In the genomic region with DNA sequence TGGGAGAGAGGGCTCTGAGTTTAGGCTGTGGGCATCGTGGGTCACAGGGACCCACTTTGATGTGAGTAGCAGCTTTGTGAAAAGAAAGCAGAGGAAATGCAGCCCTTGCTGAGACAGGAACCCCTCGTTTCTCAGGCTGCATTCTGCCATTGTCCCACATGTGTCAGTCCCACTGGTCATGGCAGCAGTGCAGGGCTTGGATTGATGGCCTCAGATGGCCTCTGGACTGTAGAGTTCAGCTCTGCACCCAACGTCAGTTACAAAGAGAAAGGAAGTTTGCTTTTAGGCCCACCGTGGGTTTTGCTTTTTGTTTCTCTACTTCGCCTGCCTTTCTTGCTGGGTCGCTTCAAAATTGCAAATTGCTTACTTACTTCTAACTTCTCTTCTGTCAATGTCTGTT, we compare ENCODE assay signal across 1 cellular context.
TF ChIP-seq lines count a peak whose summit lies in the region.

No MANE protein-coding gene starts in this region.

TF ChIP-seq in HepG2, 621 proteins besides CTCF, POLR2A, EP300 and RAD21 (continued from another document and continues in another):
- TF ChIP-seq, protein P1, sequence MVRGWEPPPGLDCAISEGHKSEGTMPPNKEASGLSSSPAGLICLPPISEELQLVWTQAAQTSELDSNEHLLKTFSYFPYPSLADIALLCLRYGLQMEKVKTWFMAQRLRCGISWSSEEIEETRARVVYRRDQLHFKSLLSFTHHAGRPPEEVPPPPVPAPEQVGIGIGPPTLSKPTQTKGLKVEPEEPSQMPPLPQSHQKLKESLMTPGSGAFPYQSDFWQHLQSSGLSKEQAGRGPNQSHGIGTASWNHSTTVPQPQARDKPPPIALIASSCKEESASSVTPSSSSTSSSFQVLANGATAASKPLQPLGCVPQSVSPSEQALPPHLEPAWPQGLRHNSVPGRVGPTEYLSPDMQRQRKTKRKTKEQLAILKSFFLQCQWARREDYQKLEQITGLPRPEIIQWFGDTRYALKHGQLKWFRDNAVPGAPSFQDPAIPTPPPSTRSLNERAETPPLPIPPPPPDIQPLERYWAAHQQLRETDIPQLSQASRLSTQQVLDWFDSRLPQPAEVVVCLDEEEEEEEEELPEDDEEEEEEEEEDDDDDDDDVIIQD (CRISPR knock-in tag; IDR thresholded peaks at IDR 0.05; ENCODE audit: low read depth): 0 out of 2 replicates have a peak, but pooled peaks have one; percentile 63
- TF ChIP-seq, protein P2, sequence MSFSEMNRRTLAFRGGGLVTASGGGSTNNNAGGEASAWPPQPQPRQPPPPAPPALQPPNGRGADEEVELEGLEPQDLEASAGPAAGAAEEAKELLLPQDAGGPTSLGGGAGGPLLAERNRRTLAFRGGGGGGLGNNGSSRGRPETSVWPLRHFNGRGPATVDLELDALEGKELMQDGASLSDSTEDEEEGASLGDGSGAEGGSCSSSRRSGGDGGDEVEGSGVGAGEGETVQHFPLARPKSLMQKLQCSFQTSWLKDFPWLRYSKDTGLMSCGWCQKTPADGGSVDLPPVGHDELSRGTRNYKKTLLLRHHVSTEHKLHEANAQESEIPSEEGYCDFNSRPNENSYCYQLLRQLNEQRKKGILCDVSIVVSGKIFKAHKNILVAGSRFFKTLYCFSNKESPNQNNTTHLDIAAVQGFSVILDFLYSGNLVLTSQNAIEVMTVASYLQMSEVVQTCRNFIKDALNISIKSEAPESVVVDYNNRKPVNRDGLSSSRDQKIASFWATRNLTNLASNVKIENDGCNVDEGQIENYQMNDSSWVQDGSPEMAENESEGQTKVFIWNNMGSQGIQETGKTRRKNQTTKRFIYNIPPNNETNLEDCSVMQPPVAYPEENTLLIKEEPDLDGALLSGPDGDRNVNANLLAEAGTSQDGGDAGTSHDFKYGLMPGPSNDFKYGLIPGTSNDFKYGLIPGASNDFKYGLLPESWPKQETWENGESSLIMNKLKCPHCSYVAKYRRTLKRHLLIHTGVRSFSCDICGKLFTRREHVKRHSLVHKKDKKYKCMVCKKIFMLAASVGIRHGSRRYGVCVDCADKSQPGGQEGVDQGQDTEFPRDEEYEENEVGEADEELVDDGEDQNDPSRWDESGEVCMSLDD (CRISPR knock-in tag; IDR thresholded peaks at IDR 0.05; ENCODE audit: borderline replicate concordance): no peak
- TF ChIP-seq KDM6A (CRISPR knock-in tag; IDR thresholded peaks at IDR 0.05; ENCODE audit: low read depth) (0 out of 2 replicates have a peak, but pooled peaks have one; percentile 17), TCF12 (IDR thresholded peaks at IDR 0.05) (no peak), TCF12 (CRISPR knock-in tag; IDR thresholded peaks at IDR 0.05) (no peak), MIER3 (CRISPR knock-in tag; IDR thresholded peaks at IDR 0.05; ENCODE audit: borderline replicate concordance) (no peak), ZFP36L2 (CRISPR knock-in tag; IDR thresholded peaks at IDR 0.05) (no peak), HMG20A (CRISPR knock-in tag; IDR thresholded peaks at IDR 0.05; ENCODE audit: borderline replicate concordance) (peak; percentile 30; the same call in 1 of the 2 replicates), ZMYM3 (CRISPR knock-in tag; IDR thresholded peaks at IDR 0.05) (0 out of 2 replicates have a peak, but pooled peaks have one; percentile 50), ZNF34 (CRISPR knock-in tag; IDR thresholded peaks at IDR 0.05; ENCODE audit: borderline replicate concordance) (no peak), SOX13 (IDR thresholded peaks at IDR 0.05) (no peak), SOX13 (CRISPR knock-in tag; conservative IDR thresholded peaks at IDR 0.05 in 1 of 2, IDR thresholded peaks at IDR 0.05 in 1 of 2) (0 out of 4 replicates have a peak, but pooled peaks of 1 of the 2 experiments have one; percentile 35), NCOA5 (CRISPR knock-in tag; IDR thresholded peaks at IDR 0.05) (no peak), SP4 (CRISPR knock-in tag; IDR thresholded peaks at IDR 0.05) (no peak), ZNF619 (CRISPR knock-in tag; IDR thresholded peaks at IDR 0.05) (no peak; the same call in 1 of the 2 replicates), RORA (CRISPR knock-in tag; IDR thresholded peaks at IDR 0.05) (no peak), ZNF331 (CRISPR knock-in tag; IDR thresholded peaks at IDR 0.05) (peak; percentile 47; the same call in 1 of the 2 replicates), SNRNP70 (IDR thresholded peaks at IDR 0.05; ENCODE audit: low read depth, low read length) (no peak), SOX5 (CRISPR knock-in tag; IDR thresholded peaks at IDR 0.05; ENCODE audit: borderline replicate concordance) (peak; percentile 32; the same call in 1 of the 2 replicates), ZMYM4 (CRISPR knock-in tag; IDR thresholded peaks at IDR 0.05) (peak; percentile 78), ZNF644 (CRISPR knock-in tag; IDR thresholded peaks at IDR 0.05; ENCODE audit: low read depth) (peak; percentile 98), ZNF12 (CRISPR knock-in tag; IDR thresholded peaks at IDR 0.05) (peak; percentile 72), ZNF17 (CRISPR knock-in tag; IDR thresholded peaks at IDR 0.05) (no peak), PITX1 (CRISPR knock-in tag; IDR thresholded peaks at IDR 0.05) (no peak), HOXD1 (CRISPR knock-in tag; IDR thresholded peaks at IDR 0.05) (no peak), GTF3A (CRISPR knock-in tag; conservative IDR thresholded peaks at IDR 0.05) (no peak), ZNF446 (CRISPR knock-in tag; IDR thresholded peaks at IDR 0.05) (no peak), HOXA3 (CRISPR knock-in tag; IDR thresholded peaks at IDR 0.05) (peak; percentile 55; the same call in 1 of the 2 replicates)
- TF ChIP-seq, protein P3, sequence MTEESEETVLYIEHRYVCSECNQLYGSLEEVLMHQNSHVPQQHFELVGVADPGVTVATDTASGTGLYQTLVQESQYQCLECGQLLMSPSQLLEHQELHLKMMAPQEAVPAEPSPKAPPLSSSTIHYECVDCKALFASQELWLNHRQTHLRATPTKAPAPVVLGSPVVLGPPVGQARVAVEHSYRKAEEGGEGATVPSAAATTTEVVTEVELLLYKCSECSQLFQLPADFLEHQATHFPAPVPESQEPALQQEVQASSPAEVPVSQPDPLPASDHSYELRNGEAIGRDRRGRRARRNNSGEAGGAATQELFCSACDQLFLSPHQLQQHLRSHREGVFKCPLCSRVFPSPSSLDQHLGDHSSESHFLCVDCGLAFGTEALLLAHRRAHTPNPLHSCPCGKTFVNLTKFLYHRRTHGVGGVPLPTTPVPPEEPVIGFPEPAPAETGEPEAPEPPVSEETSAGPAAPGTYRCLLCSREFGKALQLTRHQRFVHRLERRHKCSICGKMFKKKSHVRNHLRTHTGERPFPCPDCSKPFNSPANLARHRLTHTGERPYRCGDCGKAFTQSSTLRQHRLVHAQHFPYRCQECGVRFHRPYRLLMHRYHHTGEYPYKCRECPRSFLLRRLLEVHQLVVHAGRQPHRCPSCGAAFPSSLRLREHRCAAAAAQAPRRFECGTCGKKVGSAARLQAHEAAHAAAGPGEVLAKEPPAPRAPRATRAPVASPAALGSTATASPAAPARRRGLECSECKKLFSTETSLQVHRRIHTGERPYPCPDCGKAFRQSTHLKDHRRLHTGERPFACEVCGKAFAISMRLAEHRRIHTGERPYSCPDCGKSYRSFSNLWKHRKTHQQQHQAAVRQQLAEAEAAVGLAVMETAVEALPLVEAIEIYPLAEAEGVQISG (CRISPR knock-in tag; IDR thresholded peaks at IDR 0.05): 0 out of 2 replicates have a peak, but pooled peaks have one; percentile 25
- TF ChIP-seq, protein P4, sequence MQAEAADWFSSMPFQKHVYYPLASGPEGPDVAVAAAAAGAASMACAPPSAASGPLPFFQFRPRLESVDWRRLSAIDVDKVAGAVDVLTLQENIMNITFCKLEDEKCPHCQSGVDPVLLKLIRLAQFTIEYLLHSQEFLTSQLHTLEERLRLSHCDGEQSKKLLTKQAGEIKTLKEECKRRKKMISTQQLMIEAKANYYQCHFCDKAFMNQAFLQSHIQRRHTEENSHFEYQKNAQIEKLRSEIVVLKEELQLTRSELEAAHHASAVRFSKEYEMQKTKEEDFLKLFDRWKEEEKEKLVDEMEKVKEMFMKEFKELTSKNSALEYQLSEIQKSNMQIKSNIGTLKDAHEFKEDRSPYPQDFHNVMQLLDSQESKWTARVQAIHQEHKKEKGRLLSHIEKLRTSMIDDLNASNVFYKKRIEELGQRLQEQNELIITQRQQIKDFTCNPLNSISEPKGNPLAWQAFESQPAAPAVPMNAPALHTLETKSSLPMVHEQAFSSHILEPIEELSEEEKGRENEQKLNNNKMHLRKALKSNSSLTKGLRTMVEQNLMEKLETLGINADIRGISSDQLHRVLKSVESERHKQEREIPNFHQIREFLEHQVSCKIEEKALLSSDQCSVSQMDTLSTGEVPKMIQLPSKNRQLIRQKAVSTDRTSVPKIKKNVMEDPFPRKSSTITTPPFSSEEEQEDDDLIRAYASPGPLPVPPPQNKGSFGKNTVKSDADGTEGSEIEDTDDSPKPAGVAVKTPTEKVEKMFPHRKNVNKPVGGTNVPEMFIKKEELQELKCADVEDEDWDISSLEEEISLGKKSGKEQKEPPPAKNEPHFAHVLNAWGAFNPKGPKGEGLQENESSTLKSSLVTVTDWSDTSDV (CRISPR knock-in tag; IDR thresholded peaks at IDR 0.05): no peak
- TF ChIP-seq, protein P5, sequence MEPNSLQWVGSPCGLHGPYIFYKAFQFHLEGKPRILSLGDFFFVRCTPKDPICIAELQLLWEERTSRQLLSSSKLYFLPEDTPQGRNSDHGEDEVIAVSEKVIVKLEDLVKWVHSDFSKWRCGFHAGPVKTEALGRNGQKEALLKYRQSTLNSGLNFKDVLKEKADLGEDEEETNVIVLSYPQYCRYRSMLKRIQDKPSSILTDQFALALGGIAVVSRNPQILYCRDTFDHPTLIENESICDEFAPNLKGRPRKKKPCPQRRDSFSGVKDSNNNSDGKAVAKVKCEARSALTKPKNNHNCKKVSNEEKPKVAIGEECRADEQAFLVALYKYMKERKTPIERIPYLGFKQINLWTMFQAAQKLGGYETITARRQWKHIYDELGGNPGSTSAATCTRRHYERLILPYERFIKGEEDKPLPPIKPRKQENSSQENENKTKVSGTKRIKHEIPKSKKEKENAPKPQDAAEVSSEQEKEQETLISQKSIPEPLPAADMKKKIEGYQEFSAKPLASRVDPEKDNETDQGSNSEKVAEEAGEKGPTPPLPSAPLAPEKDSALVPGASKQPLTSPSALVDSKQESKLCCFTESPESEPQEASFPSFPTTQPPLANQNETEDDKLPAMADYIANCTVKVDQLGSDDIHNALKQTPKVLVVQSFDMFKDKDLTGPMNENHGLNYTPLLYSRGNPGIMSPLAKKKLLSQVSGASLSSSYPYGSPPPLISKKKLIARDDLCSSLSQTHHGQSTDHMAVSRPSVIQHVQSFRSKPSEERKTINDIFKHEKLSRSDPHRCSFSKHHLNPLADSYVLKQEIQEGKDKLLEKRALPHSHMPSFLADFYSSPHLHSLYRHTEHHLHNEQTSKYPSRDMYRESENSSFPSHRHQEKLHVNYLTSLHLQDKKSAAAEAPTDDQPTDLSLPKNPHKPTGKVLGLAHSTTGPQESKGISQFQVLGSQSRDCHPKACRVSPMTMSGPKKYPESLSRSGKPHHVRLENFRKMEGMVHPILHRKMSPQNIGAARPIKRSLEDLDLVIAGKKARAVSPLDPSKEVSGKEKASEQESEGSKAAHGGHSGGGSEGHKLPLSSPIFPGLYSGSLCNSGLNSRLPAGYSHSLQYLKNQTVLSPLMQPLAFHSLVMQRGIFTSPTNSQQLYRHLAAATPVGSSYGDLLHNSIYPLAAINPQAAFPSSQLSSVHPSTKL (CRISPR knock-in tag; IDR thresholded peaks at IDR 0.05): peak; percentile 24; the same call in 1 of the 2 replicates
- TF ChIP-seq, protein P6, sequence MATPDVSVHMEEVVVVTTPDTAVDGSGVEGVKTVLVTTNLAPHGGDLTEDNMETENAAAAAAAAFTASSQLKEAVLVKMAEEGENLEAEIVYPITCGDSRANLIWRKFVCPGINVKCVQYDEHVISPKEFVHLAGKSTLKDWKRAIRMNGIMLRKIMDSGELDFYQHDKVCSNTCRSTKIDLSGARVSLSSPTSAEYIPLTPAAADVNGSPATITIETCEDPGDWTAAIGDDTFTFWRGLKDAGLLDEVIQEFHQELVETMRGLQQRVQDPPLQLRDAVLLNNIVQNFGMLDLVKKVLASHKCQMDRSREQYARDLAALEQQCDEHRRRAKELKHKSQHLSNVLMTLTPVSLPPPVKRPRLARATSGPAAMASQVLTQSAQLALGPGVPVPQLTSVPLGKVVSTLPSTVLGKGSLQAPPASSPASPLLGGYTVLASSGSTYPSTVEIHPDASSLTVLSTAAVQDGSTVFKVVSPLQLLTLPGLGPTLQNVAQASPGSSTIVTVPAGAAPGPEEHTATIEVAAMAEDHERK (CRISPR knock-in tag; IDR thresholded peaks at IDR 0.05; ENCODE audit: low read depth): no peak
- TF ChIP-seq, protein P7, sequence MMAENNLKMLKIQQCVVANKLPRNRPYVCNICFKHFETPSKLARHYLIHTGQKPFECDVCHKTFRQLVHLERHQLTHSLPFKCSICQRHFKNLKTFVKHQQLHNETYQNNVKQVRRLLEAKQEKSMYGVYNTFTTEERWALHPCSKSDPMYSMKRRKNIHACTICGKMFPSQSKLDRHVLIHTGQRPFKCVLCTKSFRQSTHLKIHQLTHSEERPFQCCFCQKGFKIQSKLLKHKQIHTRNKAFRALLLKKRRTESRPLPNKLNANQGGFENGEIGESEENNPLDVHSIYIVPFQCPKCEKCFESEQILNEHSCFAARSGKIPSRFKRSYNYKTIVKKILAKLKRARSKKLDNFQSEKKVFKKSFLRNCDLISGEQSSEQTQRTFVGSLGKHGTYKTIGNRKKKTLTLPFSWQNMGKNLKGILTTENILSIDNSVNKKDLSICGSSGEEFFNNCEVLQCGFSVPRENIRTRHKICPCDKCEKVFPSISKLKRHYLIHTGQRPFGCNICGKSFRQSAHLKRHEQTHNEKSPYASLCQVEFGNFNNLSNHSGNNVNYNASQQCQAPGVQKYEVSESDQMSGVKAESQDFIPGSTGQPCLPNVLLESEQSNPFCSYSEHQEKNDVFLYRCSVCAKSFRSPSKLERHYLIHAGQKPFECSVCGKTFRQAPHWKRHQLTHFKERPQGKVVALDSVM (CRISPR knock-in tag; IDR thresholded peaks at IDR 0.05): no peak
- TF ChIP-seq, protein P8, sequence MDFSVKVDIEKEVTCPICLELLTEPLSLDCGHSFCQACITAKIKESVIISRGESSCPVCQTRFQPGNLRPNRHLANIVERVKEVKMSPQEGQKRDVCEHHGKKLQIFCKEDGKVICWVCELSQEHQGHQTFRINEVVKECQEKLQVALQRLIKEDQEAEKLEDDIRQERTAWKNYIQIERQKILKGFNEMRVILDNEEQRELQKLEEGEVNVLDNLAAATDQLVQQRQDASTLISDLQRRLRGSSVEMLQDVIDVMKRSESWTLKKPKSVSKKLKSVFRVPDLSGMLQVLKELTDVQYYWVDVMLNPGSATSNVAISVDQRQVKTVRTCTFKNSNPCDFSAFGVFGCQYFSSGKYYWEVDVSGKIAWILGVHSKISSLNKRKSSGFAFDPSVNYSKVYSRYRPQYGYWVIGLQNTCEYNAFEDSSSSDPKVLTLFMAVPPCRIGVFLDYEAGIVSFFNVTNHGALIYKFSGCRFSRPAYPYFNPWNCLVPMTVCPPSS (IDR thresholded peaks at IDR 0.05): no peak
- TF ChIP-seq, protein P9, sequence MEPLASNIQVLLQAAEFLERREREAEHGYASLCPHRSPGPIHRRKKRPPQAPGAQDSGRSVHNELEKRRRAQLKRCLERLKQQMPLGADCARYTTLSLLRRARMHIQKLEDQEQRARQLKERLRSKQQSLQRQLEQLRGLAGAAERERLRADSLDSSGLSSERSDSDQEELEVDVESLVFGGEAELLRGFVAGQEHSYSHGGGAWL (CRISPR knock-in tag; IDR thresholded peaks at IDR 0.05): no peak
